Comparison of ENCODE assay signal across 9 cellular contexts in genomic region chr16:89410322-89410721, GRCh38.
DNase-seq lines count a peak whose midpoint lies in the region; ATAC-seq and TF ChIP-seq lines count a peak whose summit lies in the region.
"Had no signal": no experiment of that assay in that cellular context is flagged by ENCODE, and none has a peak within 500 bp of the region (broad histone marks: within the 10 kb centered on the region; RNA-seq: fewer than 3 reads in every experiment).

No MANE protein-coding gene starts in this region.

- H2BK120ac ChIP-seq in trophoblast cell (ENCODE audit: insufficient read depth, low read length, poor library complexity), result no peak overlapping the region

- H4K8ac ChIP-seq in trophoblast cell (ENCODE audit: low read depth, low read length), result no peak overlapping the region

- no peak overlapping the region for H2BK12ac ChIP-seq in trophoblast cell (ENCODE audit: low read length)

- H3K4ac ChIP-seq in trophoblast cell (ENCODE audit: low read depth, low read length), result peak overlapping the region; percentile 49

- no peak overlapping the region for H3K9ac ChIP-seq in trophoblast cell (ENCODE audit: low read length)

- no peak for TF ChIP-seq CTCF in CD14-positive monocyte (IDR thresholded peaks at IDR 0.05)

- H3K4me1 Mint-ChIP-seq in CD14-positive monocyte, result peaks cover 68% of the 10 kb centered on the region

- H4K91ac ChIP-seq in trophoblast cell (ENCODE audit: low read depth, low read length), result no peak overlapping the region

- H3K18ac ChIP-seq in trophoblast cell (ENCODE audit: low read length), result no peak overlapping the region

- H3K27ac Mint-ChIP-seq in CD14-positive monocyte, result peak overlapping the region in 5 of 7 donors; percentile 56 to 73 (median 62)

- H2AK5ac ChIP-seq in trophoblast cell (ENCODE audit: low read length), result no peak overlapping the region

- H3K27me3 ChIP-seq in effector memory CD4-positive, alpha-beta T cell (replicated peaks; ENCODE audit: control insufficient read depth, insufficient read depth, low read length, poor library complexity, severe bottlenecking), result no peaks in the 10 kb centered on the region
- no peaks in the 10 kb centered on the region for H3K27me3 ChIP-seq in trophoblast cell (ENCODE audit: insufficient read depth, low read length)

- H3K27me3 Mint-ChIP-seq in CD14-positive monocyte (ENCODE audit: low read depth in 3 of 3), result no peaks in the 10 kb centered on the region

- no peaks in the 10 kb centered on the region for H3K9me3 ChIP-seq in effector memory CD4-positive, alpha-beta T cell (ENCODE audit: control insufficient read depth, low read length)
- H3K9me3 ChIP-seq in trophoblast cell (ENCODE audit: insufficient read depth, low read depth, low read length), result no peaks in the 10 kb centered on the region

- H3K36me3 Mint-ChIP-seq in CD14-positive monocyte, result peaks cover 9 to 12% of the 10 kb centered on the region in 2 donors

- H3K14ac ChIP-seq in trophoblast cell (ENCODE audit: low read length), result no peak overlapping the region

- no peak for ATAC-seq in HG03571 (IDR thresholded peaks at IDR 0.05; ENCODE audit: unreplicated experiment)

- H3K36me3 ChIP-seq in effector memory CD4-positive, alpha-beta T cell (ENCODE audit: control insufficient read depth, insufficient read depth, low read length), result no peaks in the 10 kb centered on the region
- peaks cover 0 to 2% of the 10 kb centered on the region in 2 experiments for H3K36me3 ChIP-seq in trophoblast cell (ENCODE audit: control insufficient read depth in 1 of 2, insufficient read depth in 2 of 2, low read length in 2 of 2)

- H4K12ac ChIP-seq in trophoblast cell (ENCODE audit: low read depth, low read length), result no peak overlapping the region

- H3K9me3 Mint-ChIP-seq in CD14-positive monocyte, result peaks cover 0 to 3% (median 0%) of the 10 kb centered on the region in 7 donors

- H3K4me3 ChIP-seq in effector memory CD4-positive, alpha-beta T cell (ENCODE audit: insufficient read depth, low read depth, low read length, poor library complexity, severe bottlenecking), result no peak overlapping the region
- H3K4me3 ChIP-seq in trophoblast cell (ENCODE audit: low read depth, low read length), result no peak overlapping the region

- H3K79me2 ChIP-seq in trophoblast cell (ENCODE audit: control insufficient read depth, insufficient read depth, low read length, poor library complexity), result peaks cover 30% of the 10 kb centered on the region

- H3K4me1 ChIP-seq in effector memory CD4-positive, alpha-beta T cell (ENCODE audit: control insufficient read depth, insufficient read depth, low read length, poor library complexity, severe bottlenecking), result peaks cover 81% of the 10 kb centered on the region
- peaks cover 34 to 51% of the 10 kb centered on the region in 2 experiments for H3K4me1 ChIP-seq in trophoblast cell (ENCODE audit: control insufficient read depth in 1 of 2, insufficient read depth in 2 of 2, low read length in 2 of 2)

- H2AFZ ChIP-seq in trophoblast cell (ENCODE audit: insufficient read depth, low read length, poor library complexity), result no peak overlapping the region

- no peak overlapping the region for H3K4me3 Mint-ChIP-seq in CD14-positive monocyte

- no peak overlapping the region for H3K4me2 ChIP-seq in trophoblast cell (ENCODE audit: low read length)

- H3K79me1 ChIP-seq in trophoblast cell (ENCODE audit: low read length), result peaks cover 2% of the 10 kb centered on the region

- intact Hi-C loops in CD14-positive monocyte (cut with micrococcal nuclease), result no loop called here

- no peak overlapping the region for H3K23ac ChIP-seq in trophoblast cell (ENCODE audit: low read length)

- no peak overlapping the region for H2BK5ac ChIP-seq in trophoblast cell (ENCODE audit: low read depth, low read length, poor library complexity)

- DNase-seq in CD14-positive monocyte (ENCODE audit: low spot score), result no peak
- DNase-seq in NCI-H69 (lab: John Stamatoyannopoulos, UW), result peak; percentile 30
- no peak for DNase-seq in effector memory CD4-positive, alpha-beta T cell
- DNase-seq in trophoblast cell, result no peak
- DNase-seq in NCI-H2227 (lab: John Stamatoyannopoulos, UW; ENCODE audit: unreplicated experiment), result no peak
- DNase-seq in C1 segment of cervical spinal cord (lab: John Stamatoyannopoulos, UW), result no peak
- no peak for DNase-seq in HUDEP-2 (lab: John Stamatoyannopoulos, UW; ENCODE audit: unreplicated experiment in 76 of 76)
- DNase-seq: T1000 had no signal

- H3K27ac ChIP-seq in effector memory CD4-positive, alpha-beta T cell (ENCODE audit: insufficient read depth, low read length, poor library complexity, severe bottlenecking), result peak overlapping the region; percentile 48
- H3K27ac ChIP-seq in trophoblast cell (ENCODE audit: low read depth, low read length), result no peak overlapping the region

- WGBS in trophoblast cell (ENCODE audit: extremely low coverage, insufficient coverage, insufficient read length), result no CpG with 5 or more reads among the region's 6 CpGs
